In the genomic region with DNA sequence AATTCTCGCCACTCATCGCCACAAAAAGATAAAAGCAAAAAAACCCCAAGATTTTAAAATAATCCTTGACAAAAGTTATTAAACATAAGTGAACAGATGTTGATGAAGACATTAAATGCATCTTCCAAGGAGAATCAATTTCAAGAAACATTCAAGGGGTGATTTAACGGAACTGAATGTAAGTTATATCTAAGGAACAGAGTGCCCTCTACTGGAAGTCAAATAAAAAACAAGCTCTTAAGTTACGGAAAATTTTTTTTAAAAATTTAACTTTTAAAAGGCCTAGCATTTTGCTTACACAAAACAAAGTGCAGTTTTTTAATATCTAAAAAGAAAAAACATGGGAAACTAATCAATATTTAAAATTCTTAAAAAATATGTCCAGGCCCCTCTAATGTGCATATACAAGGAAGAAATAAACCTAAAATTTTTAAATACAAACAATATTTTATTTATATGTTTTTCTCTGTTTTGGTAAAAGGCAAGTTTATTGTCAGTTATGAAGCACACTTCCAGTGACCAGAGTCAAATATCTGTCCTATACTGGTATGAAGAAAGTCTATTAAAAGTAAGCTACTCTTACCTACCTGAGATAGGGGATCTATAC, we compare ENCODE assay signal across 8 cellular contexts. TPM values are rescaled to one million over a fixed set of nuclear protein-coding genes. Genes with fewer than 3 reads are reported as not detected.
DNase-seq lines count a peak whose midpoint lies in the region; ATAC-seq, FAIRE-seq and TF ChIP-seq lines count a peak whose summit lies in the region.

No MANE protein-coding gene starts in this region.

- no peak overlapping the region for H3K9ac ChIP-seq in kidney (ENCODE audit: low read length in 2 of 2)

- CTCF ChIA-PET in CD8-positive, alpha-beta T cell (lab: Charles Lee), result interaction anchor here (0.8 to 1.2 kb wide), 7 partner anchors 13 to 319 kb away, joined by 3 to 5 read pairs (median 3); no protein-coding TSS in a partner anchor

- POLR2A ChIA-PET in CD8-positive, alpha-beta T cell (lab: Charles Lee), result interaction anchor here (0.5 to 1.7 kb wide), 2 partner anchors 28 to 309 kb away, joined by 3 to 8 read pairs; a partner anchor contains a TSS

- H3K36me3 Mint-ChIP-seq in CD8-positive, alpha-beta T cell, result peaks cover 65% of the 10 kb centered on the region

- no peak overlapping the region for H3K4me3 ChIP-seq in CD8-positive, alpha-beta T cell (ENCODE audit: low read depth, low read length)
- H3K4me3 ChIP-seq in kidney (ENCODE audit: low read length in 2 of 2), result no peak overlapping the region

- TF ChIP-seq RAD21 in Ishikawa (IDR thresholded peaks at IDR 0.05; ENCODE audit: low read depth), result peak; percentile 5; the same call in 1 of the 2 replicates

- FAIRE-seq in kidney (lab: Jason Lieb, UNC) (peak; percentile 96), GM12891 (lab: Jason Lieb, UNC) (no peak)

- H3K27me3 ChIP-seq in CD8-positive, alpha-beta T cell (ENCODE audit: insufficient read depth, low read length), result no peaks in the 10 kb centered on the region

- H3K4me3 Mint-ChIP-seq in CD8-positive, alpha-beta T cell, result no peak overlapping the region

- no peak overlapping the region for H3K27ac ChIP-seq in CD8-positive, alpha-beta T cell (ENCODE audit: low read depth, low read length)
- H3K27ac ChIP-seq in VCaP (no peak overlapping the region), kidney (ENCODE audit: low read depth in 2 of 2, low read length in 2 of 2) (no peak overlapping the region)

- DNase-seq in CD8-positive, alpha-beta T cell, result no peak
- DNase-seq in kidney (no peak), islet precursor cell (no peak), GM12891 (ENCODE audit: insufficient read length, low spot score) (no peak)

- no peaks in the 10 kb centered on the region for H3K9me3 ChIP-seq in CD8-positive, alpha-beta T cell (ENCODE audit: low read length)
- no peaks in the 10 kb centered on the region for H3K9me3 ChIP-seq in kidney (ENCODE audit: control insufficient read depth in 1 of 2, low read length in 2 of 2)

- peaks cover 11% of the 10 kb centered on the region for H3K4me1 Mint-ChIP-seq in CD8-positive, alpha-beta T cell (ENCODE audit: low read depth)

- H3K36me3 ChIP-seq in CD8-positive, alpha-beta T cell (ENCODE audit: insufficient read depth, low read length), result peaks cover 7% of the 10 kb centered on the region
- peaks cover 2 to 6% of the 10 kb centered on the region in 2 donors for H3K36me3 ChIP-seq in kidney (ENCODE audit: control insufficient read depth in 1 of 2, insufficient read depth in 2 of 2, low read length in 2 of 2)

- no peaks in the 10 kb centered on the region for H3K4me1 ChIP-seq in CD8-positive, alpha-beta T cell (ENCODE audit: insufficient read depth, low read length)
- H3K4me1 ChIP-seq in kidney (ENCODE audit: control insufficient read depth in 1 of 2, insufficient read depth in 1 of 2, low read depth in 1 of 2, low read length in 2 of 2), result no peaks in the 10 kb centered on the region

- TF ChIP-seq EP300 in Ishikawa (IDR thresholded peaks at IDR 0.05; ENCODE audit: borderline replicate concordance), result no peak

- H3K27ac Mint-ChIP-seq in CD8-positive, alpha-beta T cell, result peak overlapping the region; percentile 14

- H3K9me3 Mint-ChIP-seq in CD8-positive, alpha-beta T cell, result no peaks in the 10 kb centered on the region

- ATAC-seq in CD8-positive, alpha-beta T cell, result no peak
- no peak for ATAC-seq in GM18511 (IDR thresholded peaks at IDR 0.05; ENCODE audit: unreplicated experiment)
- no peak for ATAC-seq in GM21576 (IDR thresholded peaks at IDR 0.05; ENCODE audit: unreplicated experiment)

- intact Hi-C loops in CD8-positive, alpha-beta T cell (cut with DNase I, micrococcal nuclease), result loop anchor here (1.0 to 10.0 kb wide), 8 partner anchors 28 to 1480 kb away; a partner anchor contains a TSS
- intact Hi-C loops in kidney (cut with DNase I), result no loop called here

- TF ChIP-seq CTCF in CD8-positive, alpha-beta T cell (IDR thresholded peaks at IDR 0.05), result peak; percentile 42
- TF ChIP-seq CTCF in VCaP (conservative IDR thresholded peaks at IDR 0.05) (peak; percentile 72), kidney (IDR thresholded peaks at IDR 0.05; ENCODE audit: borderline replicate concordance, extremely low read depth, insufficient read depth) (peak; percentile 27)

- TF ChIP-seq POLR2A in GM12891 (IDR thresholded peaks at IDR 0.05; ENCODE audit: low read depth, low read length), result no peak

- H3K27me3 Mint-ChIP-seq in CD8-positive, alpha-beta T cell (ENCODE audit: low read depth), result no peaks in the 10 kb centered on the region

TF ChIP-seq in Ishikawa, 13 proteins besides CTCF, POLR2A, EP300 and RAD21:
- TF ChIP-seq TCF12 (IDR thresholded peaks at IDR 0.05; ENCODE audit: low read depth), result no peak
- TF ChIP-seq, protein P1, sequence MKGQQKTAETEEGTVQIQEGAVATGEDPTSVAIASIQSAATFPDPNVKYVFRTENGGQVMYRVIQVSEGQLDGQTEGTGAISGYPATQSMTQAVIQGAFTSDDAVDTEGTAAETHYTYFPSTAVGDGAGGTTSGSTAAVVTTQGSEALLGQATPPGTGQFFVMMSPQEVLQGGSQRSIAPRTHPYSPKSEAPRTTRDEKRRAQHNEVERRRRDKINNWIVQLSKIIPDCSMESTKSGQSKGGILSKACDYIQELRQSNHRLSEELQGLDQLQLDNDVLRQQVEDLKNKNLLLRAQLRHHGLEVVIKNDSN (IDR thresholded peaks at IDR 0.05), result no peak
- TF ChIP-seq YY1 (IDR thresholded peaks at IDR 0.05; ENCODE audit: low read depth), result no peak

TF ChIP-seq in GM12891, 5 proteins besides CTCF, POLR2A, EP300 and RAD21:
- TF ChIP-seq TAF1 (IDR thresholded peaks at IDR 0.05; ENCODE audit: low read depth, low read length) (no peak), PAX5 (IDR thresholded peaks at IDR 0.05; ENCODE audit: insufficient read depth, low read length, severe bottlenecking) (no peak), POU2F2 (IDR thresholded peaks at IDR 0.05; ENCODE audit: low read depth, low read length) (no peak)

RNA-seq across cellular contexts. Expression of a gene that starts 28.0 kb away (rescaled TPM):
- total RNA-seq in CD8-positive, alpha-beta T cell, result 1 to 10 TPM; 9.5 to 9.8 TPM
- total RNA-seq in kidney, result 12.1 TPM
- 6.8 TPM for polyA plus RNA-seq in kidney (ENCODE audit: insufficient read depth, low read depth, low replicate concordance)
- 18.6 TPM for polyA plus RNA-seq in GM12891 (2012; ENCODE audit: low read depth, missing spikeins)
